Comparison of ENCODE assay signal across 8 cellular contexts in the genomic region with DNA sequence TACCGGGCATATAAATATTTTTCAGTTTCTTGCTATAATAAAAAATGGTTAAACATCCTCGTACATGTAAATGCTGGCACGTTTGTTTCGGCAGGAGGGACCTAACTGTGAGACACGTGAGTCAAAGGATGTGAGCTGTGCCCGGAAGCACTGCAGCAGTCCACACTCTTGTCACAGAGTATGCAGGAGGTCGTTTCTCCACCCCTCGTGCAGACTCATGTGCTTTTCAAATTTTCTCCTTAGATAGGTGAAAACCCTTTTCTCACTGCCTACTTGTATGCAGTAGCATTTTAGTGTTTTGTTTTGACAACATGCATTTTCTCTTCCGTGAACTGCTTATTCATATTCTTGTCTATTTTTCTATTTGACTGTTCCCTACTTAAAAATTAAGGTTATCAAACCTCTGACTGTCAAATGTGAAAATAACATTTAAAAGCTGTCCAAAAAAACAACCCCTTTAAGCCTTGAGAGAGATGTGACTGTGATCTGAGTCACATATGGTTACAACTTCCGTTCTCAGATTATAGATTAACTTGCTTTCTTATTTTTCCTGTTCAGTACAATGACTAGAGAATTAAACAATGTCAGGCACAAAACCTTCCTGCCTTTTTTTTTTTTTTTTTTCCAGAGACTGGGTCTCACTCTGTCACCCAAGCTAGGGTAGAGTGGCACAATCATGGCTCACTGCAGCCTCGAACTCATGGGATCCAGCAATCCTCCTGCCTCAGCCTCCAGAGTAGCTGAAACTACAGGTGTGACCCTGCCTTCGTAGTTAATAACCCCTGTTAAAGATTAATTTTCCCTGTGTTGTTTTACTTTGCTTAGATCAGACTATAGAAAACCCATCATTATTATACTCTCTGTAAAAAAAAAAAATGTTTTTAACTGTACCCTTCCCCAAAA. TPM values are rescaled to one million over a fixed set of nuclear protein-coding genes. Genes with fewer than 3 reads are reported as not detected.
A peak's percentile ranks its signal among the peaks of the same experiment; 100 is the strongest.
DNase-seq lines count a peak whose midpoint lies in the region; ATAC-seq and TF ChIP-seq lines count a peak whose summit lies in the region.

No MANE protein-coding gene starts in this region.

- H3K36me3 ChIP-seq in CD4-positive, CD25-positive, alpha-beta regulatory T cell (ENCODE audit: control insufficient read depth, insufficient read depth, low read length) = no peaks in the 10 kb centered on the region
- H3K36me3 ChIP-seq in mucosa of descending colon (ENCODE audit: low read depth) = no peaks in the 10 kb centered on the region

- peak overlapping the region; percentile 23 to 98 (median 90) for H3K27ac Mint-ChIP-seq in CD4-positive, CD25-positive, alpha-beta regulatory T cell
- H3K27ac Mint-ChIP-seq in activated T-cell treated with anti-CD3 and anti-CD28 coated beads, Interleukin-2, amount 50 U/mL, for 24 hours = peak overlapping the region; percentile 89

- H3K36me3 Mint-ChIP-seq in CD4-positive, CD25-positive, alpha-beta regulatory T cell = no peaks in the 10 kb centered on the region
- H3K36me3 Mint-ChIP-seq in activated T-cell treated with anti-CD3 and anti-CD28 coated beads, Interleukin-2, amount 50 U/mL, for 24 hours (ENCODE audit: low read depth) = no peaks in the 10 kb centered on the region

- no peaks in the 10 kb centered on the region for H3K9me3 Mint-ChIP-seq in CD4-positive, CD25-positive, alpha-beta regulatory T cell
- H3K9me3 Mint-ChIP-seq in activated T-cell treated with anti-CD3 and anti-CD28 coated beads, Interleukin-2, amount 50 U/mL, for 24 hours = no peaks in the 10 kb centered on the region

- H3K4me1 ChIP-seq in CD4-positive, CD25-positive, alpha-beta regulatory T cell (ENCODE audit: control insufficient read depth, insufficient read depth, low read length, poor library complexity, severe bottlenecking) = peaks cover 10% of the 10 kb centered on the region
- H3K4me1 ChIP-seq in mucosa of descending colon (ENCODE audit: low read depth) = no peaks in the 10 kb centered on the region

- no peak for TF ChIP-seq CTCF in mucosa of descending colon (IDR thresholded peaks at IDR 0.05)
- TF ChIP-seq CTCF in GM13976 (IDR thresholded peaks at IDR 0.05; ENCODE audit: borderline replicate concordance, control extremely low read depth, extremely low read depth, insufficient read depth, missing control alignments) = no peak
- TF ChIP-seq CTCF in dorsolateral prefrontal cortex (IDR thresholded peaks at IDR 0.05 in 54 of 56, conservative IDR thresholded peaks at IDR 0.05 in 2 of 56; ENCODE audit: low read depth in 1 of 56, partially characterized antibody in 56 of 56) = no peak

- peak overlapping the region; percentile 68 for H3K4me3 ChIP-seq in CD4-positive, CD25-positive, alpha-beta regulatory T cell (ENCODE audit: low read depth, low read length)
- H3K4me3 ChIP-seq in mucosa of descending colon (no peak overlapping the region), dorsolateral prefrontal cortex (peak overlapping the region in 5 of 59 donors; percentile 7 to 31 (median 20))

- ATAC-seq in CD4-positive, CD25-positive, alpha-beta regulatory T cell (ENCODE audit: low read depth in 2 of 2) = peak; percentile 95 to 96
- peak; percentile 73 for ATAC-seq in GM21381 (IDR thresholded peaks at IDR 0.05; ENCODE audit: unreplicated experiment)
- peak; percentile 91 for ATAC-seq in mucosa of descending colon

- H3K27ac ChIP-seq in CD4-positive, CD25-positive, alpha-beta regulatory T cell (ENCODE audit: insufficient read depth, low read length, poor library complexity, severe bottlenecking) = peak overlapping the region; percentile 76
- H3K27ac ChIP-seq in dorsolateral prefrontal cortex = peak overlapping the region in 1 of 59 donors; percentile 11

- in situ Hi-C loops in GM13976 (cut with MboI; ENCODE audit: low sequenced_read_pairs, unreplicated experiment) = no loop called here

- intact Hi-C loops in mucosa of descending colon (cut with DNase I, micrococcal nuclease) (no loop called here), dorsolateral prefrontal cortex (cut with DNase I) (no loop called here)

- H3K4me1 Mint-ChIP-seq in CD4-positive, CD25-positive, alpha-beta regulatory T cell = peaks cover 20 to 27% (median 22%) of the 10 kb centered on the region in 4 donors
- peaks cover 25% of the 10 kb centered on the region for H3K4me1 Mint-ChIP-seq in activated T-cell treated with anti-CD3 and anti-CD28 coated beads, Interleukin-2, amount 50 U/mL, for 24 hours (ENCODE audit: low read depth)

- peak overlapping the region; percentile 28 to 87 (median 76) for H3K4me3 Mint-ChIP-seq in CD4-positive, CD25-positive, alpha-beta regulatory T cell
- H3K4me3 Mint-ChIP-seq in activated T-cell treated with anti-CD3 and anti-CD28 coated beads, Interleukin-2, amount 50 U/mL, for 24 hours = peak overlapping the region; percentile 6

- H3K27me3 Mint-ChIP-seq in CD4-positive, CD25-positive, alpha-beta regulatory T cell = no peaks in the 10 kb centered on the region
- H3K27me3 Mint-ChIP-seq in activated T-cell treated with anti-CD3 and anti-CD28 coated beads, Interleukin-2, amount 50 U/mL, for 24 hours = no peaks in the 10 kb centered on the region

- DNase-seq in CD4-positive, CD25-positive, alpha-beta regulatory T cell = peak; percentile 6 to 83 (median 55)
- DNase-seq in HK-2 (ENCODE audit: unreplicated experiment) (peak; percentile 49), mucosa of descending colon (peak; percentile 36 to 58 (median 53)), GM13976 (ENCODE audit: low spot score) (no peak), COR-L47 (lab: John Stamatoyannopoulos, UW) (no peak), dorsolateral prefrontal cortex (no peak)
- DNase-seq in activated T-cell treated with anti-CD3 and anti-CD28 coated beads, Interleukin-2, amount 50 U/mL, for 24 hours = peak; percentile 35

- no peaks in the 10 kb centered on the region for H3K9me3 ChIP-seq in CD4-positive, CD25-positive, alpha-beta regulatory T cell (ENCODE audit: control insufficient read depth in 2 of 2, low read length in 2 of 2)
- H3K9me3 ChIP-seq in mucosa of descending colon = no peaks in the 10 kb centered on the region

- no peaks in the 10 kb centered on the region for H3K27me3 ChIP-seq in CD4-positive, CD25-positive, alpha-beta regulatory T cell (ENCODE audit: control insufficient read depth, insufficient read depth, low read length)
- H3K27me3 ChIP-seq in dorsolateral prefrontal cortex = no peaks in the 10 kb centered on the region

RNA-seq across cellular contexts. Expression of a gene that starts 45.1 kb away (rescaled TPM):
- total RNA-seq in CD4-positive, CD25-positive, alpha-beta regulatory T cell = 8.3 TPM
- 1 to 10 TPM in 2 of 4 donors, under 1 TPM in 2; 0.41 to 1.8 (median 1.0) TPM for polyA plus RNA-seq in CD4-positive, CD25-positive, alpha-beta regulatory T cell
- 10 to 100 TPM; 18.6 to 27.1 (median 20.8) TPM for total RNA-seq in mucosa of descending colon
- total RNA-seq in dorsolateral prefrontal cortex = 100 to 1,000 TPM in 6 of 120 experiments, 10 to 100 TPM in 114; 45.6 to 119 (median 78.5) TPM

Comparison
In these comparisons a context has a peak if more than half of its experiments do, and no peak if none do; other contexts are left out.
1. DNase-seq: peak in CD4-positive, CD25-positive, alpha-beta regulatory T cell (3 of 3), HK-2 (single experiment), activated T-cell treated with anti-CD3 and anti-CD28 coated beads, Interleukin-2, amount 50 U/mL, for 24 hours (single experiment) and mucosa of descending colon (3 of 3); none in GM13976 (single experiment), COR-L47 (single experiment) and dorsolateral prefrontal cortex (0 of 10).
2. Peak in every context shown above with its lines, with median percentiles within 50 percentile points of each other: ATAC-seq.